18 cellular contexts compared by ENCODE assay signal in genomic region chr5:72145351-72145750, GRCh38. TPM values are rescaled to one million over a fixed set of nuclear protein-coding genes. Genes with fewer than 3 reads are reported as not detected.
A peak's percentile ranks its signal among the peaks of the same experiment; 100 is the strongest.
DNase-seq lines count a peak whose midpoint lies in the region; FAIRE-seq and TF ChIP-seq lines count a peak whose summit lies in the region.
"Had no signal": no experiment of that assay in that cellular context is flagged by ENCODE, and none has a peak within 500 bp of the region (broad histone marks: within the 10 kb centered on the region; RNA-seq: fewer than 3 reads in every experiment).

No MANE protein-coding gene starts in this region.

- H3K4me3 ChIP-seq in bronchial epithelial cell (ENCODE audit: low read depth, low read length), result no peak overlapping the region
- H3K4me3 ChIP-seq in mesenchymal stem cell (ENCODE audit: insufficient read depth in 1 of 2, low read depth in 1 of 2, low read length in 2 of 2), result peak overlapping the region in 1 of 2 experiments; percentile 11
- H3K4me3 ChIP-seq in uterus, result no peak overlapping the region
- no peak overlapping the region for H3K4me3 ChIP-seq in stomach

- H3K27me3 ChIP-seq in bronchial epithelial cell (ENCODE audit: control insufficient read depth, insufficient read depth, low read length) (no peaks in the 10 kb centered on the region), mesenchymal stem cell (ENCODE audit: control insufficient read depth in 1 of 2, insufficient read depth in 1 of 2, low read length in 2 of 2) (no peaks in the 10 kb centered on the region), uterus (no peaks in the 10 kb centered on the region), stomach (no peaks in the 10 kb centered on the region)

- H2AFZ ChIP-seq in mesenchymal stem cell (ENCODE audit: low read depth, low read length), result no peak overlapping the region

- H3K9me3 Mint-ChIP-seq in CD14-positive monocyte, result no peaks in the 10 kb centered on the region
- H3K9me3 Mint-ChIP-seq: activated CD4-positive, alpha-beta memory T cell treated with anti-CD3 and anti-CD28 coated beads for 36 hours; activated T-helper 2 cell treated with anti-CD3 and anti-CD28 coated beads, Interferon-gamma antibody, Interleukin-2, Interleukin-4, amounts not matched to agents 10 μg/mL and 5 μg/mL and 100 μg/mL, durations not matched to agents 14 hours and 24 hours and 36 hours; dendritic cell treated with granulocyte-macrophage colony-stimulating factor and Interleukin-4, amounts not matched to agents 40 ng/mL and 50 ng/mL, for 4 days had no signal

- no peak overlapping the region for H4K91ac ChIP-seq in mesenchymal stem cell (ENCODE audit: low read length)

- H2AK5ac ChIP-seq in mesenchymal stem cell (ENCODE audit: low read length, severe bottlenecking), result no peak overlapping the region

- H3K27me3 Mint-ChIP-seq in CD14-positive monocyte (ENCODE audit: low read depth in 3 of 3), result peaks cover 17 to 19% (median 18%) of the 10 kb centered on the region in 3 donors
- H3K27me3 Mint-ChIP-seq: progenitor cell of endocrine pancreas had no signal

- WGBS in mesenchymal stem cell, result 100% methylated on average over 1 of the region's 1 CpG
- WGBS in stomach, 5 donors, result 19 to 41% (median 33%) methylated on average over 1 of the region's 1 CpG

- H2BK5ac ChIP-seq in mesenchymal stem cell (ENCODE audit: low read depth, low read length, poor library complexity, severe bottlenecking), result no peak overlapping the region

- H3K4ac ChIP-seq in mesenchymal stem cell (ENCODE audit: low read depth in 1 of 2, low read length in 2 of 2), result no peak overlapping the region

- H4K8ac ChIP-seq in mesenchymal stem cell (ENCODE audit: low read length), result no peak overlapping the region

- H3K14ac ChIP-seq in mesenchymal stem cell (ENCODE audit: low read length in 2 of 2), result no peak overlapping the region

- H2BK12ac ChIP-seq in mesenchymal stem cell (ENCODE audit: low read length in 2 of 2), result no peak overlapping the region

- intact Hi-C loops in uterus (cut with DNase I; ENCODE audit: low total_unique reads), result loop anchor here (10.0 kb wide), 1 partner anchor 139 kb away; no protein-coding TSS in a partner anchor
- intact Hi-C loops in stomach (cut with DNase I; ENCODE audit: low total_unique reads), result loop anchor here (10.0 kb wide), 1 partner anchor 159 kb away; no protein-coding TSS in a partner anchor
- intact Hi-C loops in CD14-positive monocyte (cut with micrococcal nuclease), result no loop called here

- H3K9ac ChIP-seq in mesenchymal stem cell (ENCODE audit: low read length), result peak overlapping the region; percentile 65

- H3K27ac ChIP-seq in mesenchymal stem cell (ENCODE audit: low read length, poor library complexity, severe bottlenecking) (no peak overlapping the region), uterus (peak overlapping the region; percentile 87 to 88), stomach (peak overlapping the region in 2 of 5 donors; percentile 54 to 83)
- H3K27ac ChIP-seq: 22Rv1 had no signal

- H3K27ac Mint-ChIP-seq in CD14-positive monocyte, result no peak overlapping the region
- H3K27ac Mint-ChIP-seq: activated CD4-positive, alpha-beta memory T cell treated with anti-CD3 and anti-CD28 coated beads for 36 hours; activated T-helper 2 cell treated with anti-CD3 and anti-CD28 coated beads, Interferon-gamma antibody, Interleukin-2, Interleukin-4, amounts not matched to agents 10 μg/mL and 5 μg/mL and 100 μg/mL, durations not matched to agents 14 hours and 24 hours and 36 hours; dendritic cell treated with granulocyte-macrophage colony-stimulating factor and Interleukin-4, amounts not matched to agents 40 ng/mL and 50 ng/mL, for 4 days; progenitor cell of endocrine pancreas had no signal

- no peaks in the 10 kb centered on the region for H3K4me1 Mint-ChIP-seq in CD14-positive monocyte

- H3K4me2 ChIP-seq in mesenchymal stem cell (ENCODE audit: low read length, poor library complexity, severe bottlenecking), result no peak overlapping the region

- no peak overlapping the region for H2BK120ac ChIP-seq in mesenchymal stem cell (ENCODE audit: low read depth, low read length)

- FAIRE-seq in bronchial epithelial cell (lab: Jason Lieb, UNC), result no peak
- FAIRE-seq: astrocyte, RCC 7860 had no signal

- peaks cover 35% of the 10 kb centered on the region for H3K79me1 ChIP-seq in mesenchymal stem cell (replicated peaks; ENCODE audit: low read length, poor library complexity, severe bottlenecking)

- no peak overlapping the region for H3K23ac ChIP-seq in mesenchymal stem cell (ENCODE audit: low read length in 2 of 2)

- H3K4me3 Mint-ChIP-seq in CD14-positive monocyte, result no peak overlapping the region
- H3K4me3 Mint-ChIP-seq: activated CD4-positive, alpha-beta memory T cell treated with anti-CD3 and anti-CD28 coated beads for 36 hours; dendritic cell treated with granulocyte-macrophage colony-stimulating factor and Interleukin-4, amounts not matched to agents 40 ng/mL and 50 ng/mL, for 4 days had no signal

- no peak for TF ChIP-seq EP300 in stomach (IDR thresholded peaks at IDR 0.05)

- H3K4me1 ChIP-seq in mesenchymal stem cell (ENCODE audit: control insufficient read depth, insufficient read depth, low read depth, low read length) (peaks cover 15% of the 10 kb centered on the region), uterus (peaks cover 5 to 11% of the 10 kb centered on the region in 2 donors), stomach (peaks cover 0 to 65% (median 14%) of the 10 kb centered on the region in 4 donors)

- no peak overlapping the region for H3K18ac ChIP-seq in mesenchymal stem cell (ENCODE audit: low read depth in 1 of 2, low read length in 2 of 2)

- TF ChIP-seq CTCF in bronchial epithelial cell (IDR thresholded peaks at IDR 0.05; ENCODE audit: insufficient read depth, low read length, severe bottlenecking), result no peak
- no peak for TF ChIP-seq CTCF in uterus (IDR thresholded peaks at IDR 0.05)
- no peak for TF ChIP-seq CTCF in stomach (IDR thresholded peaks at IDR 0.05)
- no peak for TF ChIP-seq CTCF in CD14-positive monocyte (IDR thresholded peaks at IDR 0.05)

- no peak for TF ChIP-seq POLR2A in uterus (IDR thresholded peaks at IDR 0.05)
- TF ChIP-seq POLR2A in stomach (IDR thresholded peaks at IDR 0.05), result no peak

- H3K36me3 ChIP-seq in bronchial epithelial cell (ENCODE audit: control insufficient read depth, insufficient read depth, low read length) (no peaks in the 10 kb centered on the region), mesenchymal stem cell (ENCODE audit: control insufficient read depth in 1 of 2, insufficient read depth in 2 of 2, low read depth in 1 of 2, low read length in 2 of 2) (peaks cover 10 to 49% of the 10 kb centered on the region in 2 experiments), uterus (no peaks in the 10 kb centered on the region), stomach (no peaks in the 10 kb centered on the region)

- H3K9me3 ChIP-seq in mesenchymal stem cell (ENCODE audit: control insufficient read depth, low read length) (no peaks in the 10 kb centered on the region), uterus (no peaks in the 10 kb centered on the region), stomach (no peaks in the 10 kb centered on the region)

- no peak overlapping the region for H2BK15ac ChIP-seq in mesenchymal stem cell (ENCODE audit: low read depth, poor library complexity, severe bottlenecking)

- peak; percentile 23 for DNase-seq in NCI-H1092 treated with DMSO at 0.1 percent for 48 hours (lab: John Stamatoyannopoulos, UW)
- no peak for DNase-seq in NCI-H1092 (lab: John Stamatoyannopoulos, UW)
- DNase-seq in bronchial epithelial cell (ENCODE audit: low read depth), result peak; percentile 43
- DNase-seq in mesenchymal stem cell, result no peak
- no peak for DNase-seq in uterus
- DNase-seq in stomach, result no peak
- no peak for DNase-seq in mesenteric fat pad (ENCODE audit: low spot score)
- DNase-seq in CD14-positive monocyte (ENCODE audit: low spot score), result no peak
- DNase-seq: activated CD4-positive, alpha-beta memory T cell treated with anti-CD3 and anti-CD28 coated beads for 36 hours; NCI-H2029; NCI-H748 treated with DMSO at 0.1 percent for 48 hours; stimulated activated CD4-positive, alpha-beta T cell treated with anti-CD3 and anti-CD28 coated beads, Interleukin-15, amount 100 ng/mL, for 24 hours had no signal

- H3K36me3 Mint-ChIP-seq in CD14-positive monocyte, result no peaks in the 10 kb centered on the region
- H3K36me3 Mint-ChIP-seq: activated CD4-positive, alpha-beta memory T cell treated with anti-CD3 and anti-CD28 coated beads for 36 hours had no signal

RNA-seq across cellular contexts. Expression of gene MAP1B, which starts 38.1 kb away (rescaled TPM):
- total RNA-seq in bronchial epithelial cell (5.8 and 9.7 TPM in 2 replicates), uterus (100 to 1,000 TPM in 3 of 4 donors, 10 to 100 TPM in 1; 92.0 to 212 (median 132) TPM), stomach (100 to 1,000 TPM in 2 of 5 donors, 10 to 100 TPM in 3; 10.4 to 985 (median 98.6) TPM), mesenteric fat pad (121 TPM)
- 39.4 TPM for polyA plus RNA-seq in mesenchymal stem cell (2013, experiment 1 of 2)
- 35.3 TPM for polyA plus RNA-seq in mesenchymal stem cell (2013, experiment 2 of 2)
- polyA plus RNA-seq in stomach (1 to 10 TPM; 2.1 to 3.1 (median 2.4) TPM), CD14-positive monocyte (under 1 TPM in 1 of 2 donors, not detected in 1; 0.02 TPM)

Comparison
In these comparisons a context has a peak if more than half of its experiments do, and no peak if none do; other contexts are left out.
1. DNase-seq: peak in NCI-H1092 treated with DMSO at 0.1 percent for 48 hours (single experiment) and bronchial epithelial cell (single experiment); none in NCI-H1092 (single experiment), mesenchymal stem cell (single experiment), uterus (0 of 2), stomach (single experiment), mesenteric fat pad (single experiment) and CD14-positive monocyte (single experiment).
2. intact Hi-C loops: an anchor here in uterus (10.0 kb wide) and stomach (10.0 kb wide); none called in CD14-positive monocyte.